In genomic region chr3:108406661-108407206, GRCh38 we compare ENCODE assay signal across 7 cellular contexts.
A peak's percentile ranks its signal among the peaks of the same experiment; 100 is the strongest.
DNase-seq lines count a peak whose midpoint lies in the region; ATAC-seq and TF ChIP-seq lines count a peak whose summit lies in the region.

No MANE protein-coding gene starts in this region.

- ATAC-seq in GM21423 (IDR thresholded peaks at IDR 0.05; ENCODE audit: unreplicated experiment) (peak; percentile 89), HG03571 (IDR thresholded peaks at IDR 0.05; ENCODE audit: unreplicated experiment) (peak; percentile 84)

- TF ChIP-seq CTCF in GM10248 (IDR thresholded peaks at IDR 0.05; ENCODE audit: control extremely low read depth, extremely low read depth, low read depth, missing control alignments) (peak; percentile 77), kidney epithelial cell (IDR thresholded peaks at IDR 0.05; ENCODE audit: insufficient read depth, low read length, poor library complexity, severe bottlenecking) (peak; percentile 73), tibial artery (IDR thresholded peaks at IDR 0.05) (peak; percentile 66 to 72)

- peak overlapping the region; percentile 80 for H3K27ac ChIP-seq in caudate nucleus (ENCODE audit: low read depth, low read length)
- H3K27ac ChIP-seq in tibial artery = no peak overlapping the region

- CTCF ChIA-PET in GM10248 (lab: Yijun Ruan, JAX) = interaction anchor here (0.8 to 4.1 kb wide), 13 partner anchors 8 to 746 kb away, joined by 3 to 18 read pairs (median 4); no protein-coding TSS in a partner anchor

- POLR2A ChIA-PET in GM10248 (lab: Yijun Ruan, JAX) = no interaction called here

- H3K27me3 ChIP-seq in kidney epithelial cell (ENCODE audit: control insufficient read depth, insufficient read depth, low read length) (no peaks in the 10 kb centered on the region), tibial artery (no peaks in the 10 kb centered on the region)

- no peaks in the 10 kb centered on the region for H3K4me1 ChIP-seq in tibial artery

- H3K9me3 ChIP-seq in tibial artery = no peaks in the 10 kb centered on the region

- DNase-seq in GM10248 (ENCODE audit: extremely low spot score) (peak; percentile 57), NOMO-1 treated with dmso at 0.1 percent for 144 hours (lab: John Stamatoyannopoulos, UW; ENCODE audit: unreplicated experiment) (peak; percentile 65), caudate nucleus (lab: John Stamatoyannopoulos, UW) (peak in 20 of 61 donors; percentile 4 to 73 (median 24)), kidney epithelial cell (ENCODE audit: low read depth) (peak; percentile 26), tibial artery (no peak)

- H3K4me3 ChIP-seq in kidney epithelial cell (ENCODE audit: low read depth, low read length) (no peak overlapping the region), tibial artery (no peak overlapping the region)

- intact Hi-C loops in tibial artery (cut with DNase I; ENCODE audit: low total_unique reads) = no loop called here

- H3K36me3 ChIP-seq in kidney epithelial cell (ENCODE audit: control insufficient read depth, insufficient read depth, low read length) (no peaks in the 10 kb centered on the region), tibial artery (no peaks in the 10 kb centered on the region)

Comparison
In these comparisons a context has a peak if more than half of its experiments do, and no peak if none do; other contexts are left out.
1. DNase-seq: peak in GM10248 (single experiment), NOMO-1 treated with dmso at 0.1 percent for 144 hours (single experiment) and kidney epithelial cell (single experiment); none in tibial artery (0 of 2).
2. Peak in every context shown above with its lines, with median percentiles within 50 percentile points of each other: CTCF ChIP-seq.